Comparison of ENCODE assay signal across 23 cellular contexts in genomic region chr2:237125967-237126366, GRCh38. TPM values are rescaled to one million over a fixed set of nuclear protein-coding genes. Genes with fewer than 3 reads are reported as not detected.
DNase-seq lines count a peak whose midpoint lies in the region; ATAC-seq and TF ChIP-seq lines count a peak whose summit lies in the region.
"Had no signal": no experiment of that assay in that cellular context is flagged by ENCODE, and none has a peak within 500 bp of the region (broad histone marks: within the 10 kb centered on the region; RNA-seq: fewer than 3 reads in every experiment).

No MANE protein-coding gene starts in this region.

- intact Hi-C loops in Panc1 (cut with micrococcal nuclease; ENCODE audit: unreplicated experiment): no loop called here
- intact Hi-C loops in prostate gland (cut with DNase I): loop anchor here (10.0 kb wide), 1 partner anchor 289 kb away; the partner anchor contains the start of gene COL6A3
- intact Hi-C loops in left lung (cut with DNase I): loop anchor here in 1 of 2 donors (10.0 kb wide), 1 partner anchor 349 kb away; no protein-coding TSS in a partner anchor

- TF ChIP-seq POLR2A in gastroesophageal sphincter (IDR thresholded peaks at IDR 0.05): no peak
- TF ChIP-seq POLR2A in prostate gland (IDR thresholded peaks at IDR 0.05): no peak
- TF ChIP-seq POLR2A in suprapubic skin (IDR thresholded peaks at IDR 0.05): no peak

- no peaks in the 10 kb centered on the region for H3K27me3 Mint-ChIP-seq in stimulated activated memory B cell treated with anti-CD40 and anti-IgM and Interleukin-4, amounts not matched to agents 10 μg/mL and 1 μg/mL and 100 μg/mL, for 72 hours
- H3K27me3 Mint-ChIP-seq: activated CD4-positive, alpha-beta T cell treated with anti-CD3 and anti-CD28 coated beads, Interleukin-2, amount 10 ng/mL, durations not matched to agents 24 days and 14 days; activated naive CD4-positive, alpha-beta T cell treated with anti-CD3 and anti-CD28 coated beads, Interleukin-2, amount 50 U/mL, for 24 hours; natural killer cell treated with Interleukin-12 subunit alpha and Interleukin-12 subunit beta and Interleukin-15 and Interleukin-18, amount 100 ng/mL, for 72 hours; T-cell had no signal

- no peak overlapping the region for H3K27ac Mint-ChIP-seq in stimulated activated memory B cell treated with anti-CD40 and anti-IgM and Interleukin-4, amounts not matched to agents 10 μg/mL and 1 μg/mL and 100 μg/mL, for 72 hours
- H3K27ac Mint-ChIP-seq: activated CD4-positive, alpha-beta T cell treated with anti-CD3 and anti-CD28 coated beads, Interleukin-2, amount 10 ng/mL, durations not matched to agents 24 days and 14 days; activated naive CD4-positive, alpha-beta T cell treated with anti-CD3 and anti-CD28 coated beads, Interleukin-2, amount 50 U/mL, for 24 hours; natural killer cell treated with Interleukin-12 subunit alpha and Interleukin-12 subunit beta and Interleukin-15 and Interleukin-18, amount 100 ng/mL, for 72 hours; T-cell had no signal

- peaks cover 19% of the 10 kb centered on the region for H3K4me1 ChIP-seq in Panc1 (ENCODE audit: control insufficient read depth, insufficient read depth, low read length)
- H3K4me1 ChIP-seq in gastroesophageal sphincter: peaks cover 13 to 43% (median 16%) of the 10 kb centered on the region in 3 donors
- peaks cover 3% of the 10 kb centered on the region for H3K4me1 ChIP-seq in prostate gland (replicated peaks)
- peaks cover 18% of the 10 kb centered on the region for H3K4me1 ChIP-seq in suprapubic skin
- peaks cover 7 to 20% of the 10 kb centered on the region in 2 donors for H3K4me1 ChIP-seq in left lung
- H3K4me1 ChIP-seq: Caco-2 had no signal

- TF ChIP-seq CTCF in Panc1 (IDR thresholded peaks at IDR 0.05): no peak
- TF ChIP-seq CTCF in gastroesophageal sphincter (IDR thresholded peaks at IDR 0.05): no peak
- TF ChIP-seq CTCF in prostate gland (IDR thresholded peaks at IDR 0.05): no peak
- no peak for TF ChIP-seq CTCF in suprapubic skin (IDR thresholded peaks at IDR 0.05)
- no peak for TF ChIP-seq CTCF in left lung (IDR thresholded peaks at IDR 0.05)

- WGBS in gastroesophageal sphincter (ENCODE audit: low coverage in 1 of 2), 2 donors: 79 to 100% methylated on average over 1 to 4 of the region's 6 CpGs
- 90% methylated on average over 6 of the region's 6 CpGs for WGBS in prostate gland
- WGBS in suprapubic skin: 89% methylated on average over 6 of the region's 6 CpGs

- H3K36me3 ChIP-seq in Panc1 (ENCODE audit: control insufficient read depth, insufficient read depth, low read length) (no peaks in the 10 kb centered on the region), gastroesophageal sphincter (no peaks in the 10 kb centered on the region), prostate gland (no peaks in the 10 kb centered on the region), suprapubic skin (no peaks in the 10 kb centered on the region), left lung (no peaks in the 10 kb centered on the region)
- H3K36me3 ChIP-seq: upper lobe of right lung had no signal

- H3K27ac ChIP-seq in Panc1 (ENCODE audit: low read length): peak overlapping the region; percentile 76
- H3K27ac ChIP-seq in gastroesophageal sphincter: peak overlapping the region; percentile 48 to 84 (median 75)
- peak overlapping the region; percentile 64 to 73 for H3K27ac ChIP-seq in prostate gland
- H3K27ac ChIP-seq in suprapubic skin: peak overlapping the region; percentile 72
- H3K27ac ChIP-seq in left lung: no peak overlapping the region
- H3K27ac ChIP-seq: C4-2B, upper lobe of right lung had no signal

- H3K4me3 ChIP-seq in Panc1 (ENCODE audit: low read depth in 2 of 2, low read length in 2 of 2) (no peak overlapping the region), gastroesophageal sphincter (no peak overlapping the region), prostate gland (no peak overlapping the region), suprapubic skin (no peak overlapping the region), left lung (no peak overlapping the region)
- H3K4me3 ChIP-seq: K562, upper lobe of right lung had no signal

- no peaks in the 10 kb centered on the region for H3K9me3 Mint-ChIP-seq in stimulated activated memory B cell treated with anti-CD40 and anti-IgM and Interleukin-4, amounts not matched to agents 10 μg/mL and 1 μg/mL and 100 μg/mL, for 72 hours
- H3K9me3 Mint-ChIP-seq: activated CD4-positive, alpha-beta T cell treated with anti-CD3 and anti-CD28 coated beads, Interleukin-2, amount 10 ng/mL, durations not matched to agents 24 days and 14 days; activated naive CD4-positive, alpha-beta T cell treated with anti-CD3 and anti-CD28 coated beads, Interleukin-2, amount 50 U/mL, for 24 hours; natural killer cell treated with Interleukin-12 subunit alpha and Interleukin-12 subunit beta and Interleukin-15 and Interleukin-18, amount 100 ng/mL, for 72 hours; T-cell had no signal

- BruUV-seq in Panc1 (replicated peaks; lab: Mats Ljungman, UMichigan): no TSS peak

- no peak overlapping the region for H3K4me3 Mint-ChIP-seq in stimulated activated memory B cell treated with anti-CD40 and anti-IgM and Interleukin-4, amounts not matched to agents 10 μg/mL and 1 μg/mL and 100 μg/mL, for 72 hours
- H3K4me3 Mint-ChIP-seq: activated CD4-positive, alpha-beta T cell treated with anti-CD3 and anti-CD28 coated beads, Interleukin-2, amount 10 ng/mL, durations not matched to agents 24 days and 14 days; activated naive CD4-positive, alpha-beta T cell treated with anti-CD3 and anti-CD28 coated beads, Interleukin-2, amount 50 U/mL, for 24 hours; natural killer cell treated with Interleukin-12 subunit alpha and Interleukin-12 subunit beta and Interleukin-15 and Interleukin-18, amount 100 ng/mL, for 72 hours; T-cell had no signal

- ATAC-seq in Panc1 (no peak), gastroesophageal sphincter (no peak), left lung (no peak), GM18498 (IDR thresholded peaks at IDR 0.05; ENCODE audit: unreplicated experiment) (no peak)
- ATAC-seq in stimulated activated memory B cell treated with anti-CD40 and anti-IgM and Interleukin-4, amounts not matched to agents 10 μg/mL and 1 μg/mL and 100 μg/mL, for 72 hours: no peak
- ATAC-seq: K562; natural killer cell treated with Interleukin-12 subunit alpha and Interleukin-12 subunit beta and Interleukin-15 and Interleukin-18, amount 100 ng/mL, for 72 hours; T-cell; upper lobe of right lung had no signal

- no peaks in the 10 kb centered on the region for H3K36me3 Mint-ChIP-seq in stimulated activated memory B cell treated with anti-CD40 and anti-IgM and Interleukin-4, amounts not matched to agents 10 μg/mL and 1 μg/mL and 100 μg/mL, for 72 hours
- H3K36me3 Mint-ChIP-seq: activated naive CD4-positive, alpha-beta T cell treated with anti-CD3 and anti-CD28 coated beads, Interleukin-2, amount 50 U/mL, for 24 hours; natural killer cell treated with Interleukin-12 subunit alpha and Interleukin-12 subunit beta and Interleukin-15 and Interleukin-18, amount 100 ng/mL, for 72 hours; T-cell had no signal

- POLR2A ChIA-PET in Panc1 (lab: Charles Lee): no interaction called here

- no peaks in the 10 kb centered on the region for H3K9me3 ChIP-seq in Panc1 (ENCODE audit: control insufficient read depth, insufficient read depth, low read depth, low read length)
- no peaks in the 10 kb centered on the region for H3K9me3 ChIP-seq in gastroesophageal sphincter
- H3K9me3 ChIP-seq in prostate gland: no peaks in the 10 kb centered on the region
- H3K9me3 ChIP-seq in suprapubic skin: no peaks in the 10 kb centered on the region
- H3K9me3 ChIP-seq in left lung: no peaks in the 10 kb centered on the region
- H3K9me3 ChIP-seq: Caco-2, upper lobe of right lung had no signal

- CTCF ChIA-PET in Panc1 (lab: Charles Lee): no interaction called here

- no peak for DNase-seq in Panc1 (ENCODE audit: low read depth, low spot score)
- no peak for DNase-seq in prostate gland (ENCODE audit: low spot score)
- DNase-seq in suprapubic skin (ENCODE audit: low spot score in 2 of 2): no peak
- DNase-seq in 8988T: no peak
- DNase-seq in left lung: no peak
- DNase-seq: activated CD4-positive, alpha-beta T cell treated with anti-CD3 and anti-CD28 coated beads, Interleukin-2, amount 10 ng/mL, durations not matched to agents 24 days and 14 days; Caco-2; NCI-H1092; NCI-H1694 treated with DMSO at 0.1 percent for 48 hours; NCI-H446 treated with DMSO at 0.1 percent for 48 hours; NCI-H82; retina; stimulated activated CD4-positive, alpha-beta T cell treated with anti-CD3 and anti-CD28 coated beads, Interleukin-12 subunit alpha, Interleukin-12 subunit beta, amount 100 ng/mL, for 4 hours; stimulated activated CD4-positive, alpha-beta T cell treated with anti-CD3 and anti-CD28 coated beads, Interleukin-2, amount 100 ng/mL, for 48 hours; T-cell; upper lobe of right lung had no signal

- in situ Hi-C loops in Panc1 (cut with HindIII; ENCODE audit: low pct_unique_long_range_greater_than_20kb, low sequenced_read_pairs): no loop called here

- H3K27me3 ChIP-seq in Panc1 (ENCODE audit: control insufficient read depth, insufficient read depth, low read length): no peaks in the 10 kb centered on the region
- no peaks in the 10 kb centered on the region for H3K27me3 ChIP-seq in gastroesophageal sphincter
- no peaks in the 10 kb centered on the region for H3K27me3 ChIP-seq in prostate gland (replicated peaks; ENCODE audit: insufficient read depth)
- no peaks in the 10 kb centered on the region for H3K27me3 ChIP-seq in suprapubic skin
- no peaks in the 10 kb centered on the region for H3K27me3 ChIP-seq in left lung
- H3K27me3 ChIP-seq: upper lobe of right lung had no signal

- no peaks in the 10 kb centered on the region for H3K4me1 Mint-ChIP-seq in stimulated activated memory B cell treated with anti-CD40 and anti-IgM and Interleukin-4, amounts not matched to agents 10 μg/mL and 1 μg/mL and 100 μg/mL, for 72 hours
- H3K4me1 Mint-ChIP-seq: activated naive CD4-positive, alpha-beta T cell treated with anti-CD3 and anti-CD28 coated beads, Interleukin-2, amount 50 U/mL, for 24 hours; T-cell had no signal

- TF ChIP-seq EP300 in gastroesophageal sphincter (IDR thresholded peaks at IDR 0.05): no peak
- no peak for TF ChIP-seq EP300 in suprapubic skin (IDR thresholded peaks at IDR 0.05)

RNA-seq across cellular contexts. Expression of gene COPS8, which starts 40.3 kb away (rescaled TPM):
- total RNA-seq in Panc1 (2021; ENCODE audit: unreplicated experiment) (57.9 TPM), gastroesophageal sphincter (100 to 1,000 TPM; 108 to 158 (median 120) TPM), prostate gland (10 to 100 TPM; 73.1 to 90.0 TPM), suprapubic skin (10 to 100 TPM; 59.0 to 88.3 (median 77.7) TPM), left lung (10 to 100 TPM; 44.4 to 47.2 TPM)
- 49.4 TPM for polyA plus RNA-seq in Panc1 (2012; ENCODE audit: insufficient read length)

Comparison
In these comparisons a context has a peak if more than half of its experiments do, and no peak if none do; other contexts are left out.
1. H3K27ac ChIP-seq: peak in Panc1 (single experiment), gastroesophageal sphincter (4 of 4), prostate gland (2 of 2) and suprapubic skin (single experiment); none in left lung (0 of 2).